8 cellular contexts compared by ENCODE assay signal in genomic region chr12:124914392-124915248, GRCh38. TPM values are rescaled to one million over a fixed set of nuclear protein-coding genes. Genes with fewer than 3 reads are reported as not detected.
DNase-seq lines count a peak whose midpoint lies in the region; ATAC-seq and TF ChIP-seq lines count a peak whose summit lies in the region.

Gene UBC, minus strand, starts transcription at chr12:124914650. Its CDS starts 879 bp downstream, at chr12:124913771.

- H3K36me3 ChIP-seq in colonic mucosa (no peaks in the 10 kb centered on the region), liver (ENCODE audit: control insufficient read depth in 4 of 4, insufficient read depth in 3 of 4, low read depth in 1 of 4, low read length in 3 of 4) (peaks cover 0 to 10% (median 5%) of the 10 kb centered on the region in 4 donors)

- H3K27ac ChIP-seq in colonic mucosa (peak within 1 kb of the TSS; percentile 98), liver (ENCODE audit: low read depth in 1 of 2, low read length in 2 of 2) (peak within 1 kb of the TSS; percentile 100)

- intact Hi-C loops in activated B cell treated with CpG ODN at 0.5 μM for 24 hours (cut with micrococcal nuclease) (loop anchor here (1.0 to 5.0 kb wide), 5 partner anchors 13 to 347 kb away; partner anchors contain the start of genes DHX37 and NCOR2), colonic mucosa (cut with DNase I) (no loop called here)

- peak within 1 kb of the TSS; percentile 100 for H3K4me3 Mint-ChIP-seq in activated B cell treated with CpG ODN at 0.5 μM for 24 hours

- peak; percentile 100 for TF ChIP-seq POLR2A in GM18526 (IDR thresholded peaks at IDR 0.05; ENCODE audit: extremely low read depth, insufficient read length)

- peak; percentile 91 for DNase-seq in activated B cell treated with CpG ODN at 0.5 μM for 24 hours
- peak; percentile 94 for DNase-seq in colonic mucosa
- peak; percentile 83 to 85 for DNase-seq in stimulated activated CD4-positive, alpha-beta T cell treated with anti-CD3 and anti-CD28 coated beads, Interleukin-4, amount 100 ng/mL, for 4 hours
- DNase-seq in UCSD-AML1 (lab: John Stamatoyannopoulos, UW; ENCODE audit: unreplicated experiment), result no peak
- DNase-seq in NCI-H510A (lab: John Stamatoyannopoulos, UW), result no peak

- H3K36me3 Mint-ChIP-seq in activated B cell treated with CpG ODN at 0.5 μM for 24 hours (ENCODE audit: low read depth), result peaks cover 42% of the 10 kb centered on the region

- H3K9ac ChIP-seq in colonic mucosa (ENCODE audit: low read depth in 2 of 2, low read length in 2 of 2) (peak within 1 kb of the TSS; percentile 100), liver (ENCODE audit: low read depth in 1 of 2, low read length in 2 of 2) (peak within 1 kb of the TSS; percentile 99 to 100)

- POLR2A ChIA-PET in activated B cell treated with CpG ODN at 0.5 μM for 24 hours (lab: Charles Lee), result interaction anchor here (0.6 to 20.6 kb wide), 18 partner anchors 9 to 942 kb away, joined by 3 to 590 read pairs (median 7); partner anchors contain the start of genes BRI3BP, CCDC92, SCARB1 and ZNF664

- ATAC-seq in HG03159 (IDR thresholded peaks at IDR 0.05; ENCODE audit: unreplicated experiment) (peak; percentile 29), activated B cell treated with CpG ODN at 0.5 μM for 24 hours (ENCODE audit: low read depth) (peak; percentile 41)

- WGBS in liver, result under 1% methylated on average over 85 of the region's 85 CpGs

- CTCF ChIA-PET in activated B cell treated with CpG ODN at 0.5 μM for 24 hours (lab: Charles Lee), result interaction anchor here (1.0 to 11.3 kb wide), 5 partner anchors 7 to 24 kb away, joined by 3 to 177 read pairs (median 6); no protein-coding TSS in a partner anchor

- peaks cover 85% of the 10 kb centered on the region for H3K4me1 Mint-ChIP-seq in activated B cell treated with CpG ODN at 0.5 μM for 24 hours

- no peaks in the 10 kb centered on the region for H3K9me3 Mint-ChIP-seq in activated B cell treated with CpG ODN at 0.5 μM for 24 hours

- no peaks in the 10 kb centered on the region for H3K9me3 ChIP-seq in colonic mucosa
- H3K9me3 ChIP-seq in liver (ENCODE audit: control insufficient read depth in 4 of 4, low read length in 3 of 4), result no peaks in the 10 kb centered on the region

- H3K27me3 ChIP-seq in colonic mucosa (no peaks in the 10 kb centered on the region), liver (ENCODE audit: control insufficient read depth in 4 of 4, insufficient read depth in 4 of 4, low read length in 3 of 4) (no peaks in the 10 kb centered on the region)

- peak within 1 kb of the TSS; percentile 58 for H3K4me3 ChIP-seq in colonic mucosa
- peak within 1 kb of the TSS; percentile 74 to 89 (median 80) for H3K4me3 ChIP-seq in liver (ENCODE audit: low read depth in 1 of 3, low read length in 3 of 3)

- TF ChIP-seq CTCF in activated B cell treated with CpG ODN at 0.5 μM for 24 hours (IDR thresholded peaks at IDR 0.05) (no peak), colonic mucosa (IDR thresholded peaks at IDR 0.05) (no peak), liver (IDR thresholded peaks at IDR 0.05; ENCODE audit: low read depth, low read length, missing input control) (no peak)

- H3K27ac Mint-ChIP-seq in activated B cell treated with CpG ODN at 0.5 μM for 24 hours, result peak within 1 kb of the TSS; percentile 100

- H3K4me1 ChIP-seq in colonic mucosa (peaks cover 21% of the 10 kb centered on the region), liver (ENCODE audit: control insufficient read depth in 4 of 4, insufficient read depth in 4 of 4, low read length in 3 of 4) (peaks cover 6 to 33% (median 11%) of the 10 kb centered on the region in 4 donors)

- H3K27me3 Mint-ChIP-seq in activated B cell treated with CpG ODN at 0.5 μM for 24 hours, result no peaks in the 10 kb centered on the region

- TF ChIP-seq RAD21 in liver (IDR thresholded peaks at IDR 0.05), result no peak

TF ChIP-seq in liver, 16 proteins besides CTCF, POLR2A, EP300 and RAD21:
- TF ChIP-seq FOXA2 (IDR thresholded peaks at IDR 0.05) (no peak), MAX (IDR thresholded peaks at IDR 0.05) (peak; percentile 22), SP1 (IDR thresholded peaks at IDR 0.05) (peak; percentile 89), FOXA1 (IDR thresholded peaks at IDR 0.05) (no peak), YY1 (IDR thresholded peaks at IDR 0.05) (peak; percentile 97), ZBTB33 (IDR thresholded peaks at IDR 0.05) (peak; percentile 69), EGR1 (IDR thresholded peaks at IDR 0.05; ENCODE audit: low read depth in 2 of 2) (peak in 1 of 2 donors; percentile 70), NR2F2 (IDR thresholded peaks at IDR 0.05) (peak; percentile 50), TAF1 (conservative IDR thresholded peaks at IDR 0.05) (peak; percentile 99), JUND (IDR thresholded peaks at IDR 0.05) (peak in 1 of 2 donors; percentile 63), HNF4G (IDR thresholded peaks at IDR 0.05) (no peak), REST (IDR thresholded peaks at IDR 0.05) (peak; percentile 97), RXRA (IDR thresholded peaks at IDR 0.05) (peak in 1 of 2 donors; percentile 50), HNF4A (conservative IDR thresholded peaks at IDR 0.05) (peak in 1 of 2 donors; percentile 32), GABPA (IDR thresholded peaks at IDR 0.05 in 1 of 2, conservative IDR thresholded peaks at IDR 0.05 in 1 of 2) (peak in 1 of 2 donors; percentile 59), ATF3 (IDR thresholded peaks at IDR 0.05) (peak; percentile 79)

RNA-seq across cellular contexts. Expression of gene UBC, which starts in this region (rescaled TPM):
- 847 and 865 TPM in 2 replicates for total RNA-seq in activated B cell treated with CpG ODN at 0.5 μM for 24 hours
- 1,000 to 10,000 TPM in 1 of 2 donors, 100 to 1,000 TPM in 1; 903 to 1,043 TPM for total RNA-seq in colonic mucosa
- 100 to 1,000 TPM; 503 to 624 TPM for total RNA-seq in liver
- 100 to 1,000 TPM; 385 to 434 TPM for polyA plus RNA-seq in liver

Comparison
In these comparisons a context has a peak if more than half of its experiments do, and no peak if none do; other contexts are left out.
1. DNase-seq: peak in activated B cell treated with CpG ODN at 0.5 μM for 24 hours (single experiment), colonic mucosa (single experiment) and stimulated activated CD4-positive, alpha-beta T cell treated with anti-CD3 and anti-CD28 coated beads, Interleukin-4, amount 100 ng/mL, for 4 hours (2 of 2); none in UCSD-AML1 (single experiment) and NCI-H510A (single experiment).